13 cellular contexts compared by ENCODE assay signal in genomic region chr2:236733156-236733555, GRCh38.
A peak's percentile ranks its signal among the peaks of the same experiment; 100 is the strongest.
DNase-seq lines count a peak whose midpoint lies in the region; ATAC-seq and TF ChIP-seq lines count a peak whose summit lies in the region.
"Had no signal": no experiment of that assay in that cellular context is flagged by ENCODE, and none has a peak within 500 bp of the region (broad histone marks: within the 10 kb centered on the region; RNA-seq: fewer than 3 reads in every experiment).

No MANE protein-coding gene starts in this region.

- no peak for ATAC-seq in left ventricle myocardium superior
- no peak for ATAC-seq in omental fat pad (ENCODE audit: low FRiP score)

- H2AFZ ChIP-seq in mesenchymal stem cell (ENCODE audit: low read depth, low read length), result no peak overlapping the region

- H3K4me3 ChIP-seq in left ventricle myocardium inferior, result no peak overlapping the region
- H3K4me3 ChIP-seq in mesenchymal stem cell (ENCODE audit: insufficient read depth in 1 of 2, low read depth in 1 of 2, low read length in 2 of 2), result no peak overlapping the region
- no peak overlapping the region for H3K4me3 ChIP-seq in subcutaneous abdominal adipose tissue (ENCODE audit: low read depth in 1 of 5, low read length in 5 of 5)
- H3K4me3 ChIP-seq: BLaER1 treated with 17β-estradiol and CSF1 and Interleukin-3, amounts not matched to agents 10 nM and 100 nM; HAP-1 had no signal

- no peak for TF ChIP-seq CTCF in left ventricle myocardium inferior (IDR thresholded peaks at IDR 0.05; ENCODE audit: borderline replicate concordance)
- no peak for TF ChIP-seq CTCF in omental fat pad (IDR thresholded peaks at IDR 0.05)

- H3K36me3 ChIP-seq in left ventricle myocardium inferior (no peaks in the 10 kb centered on the region), mesenchymal stem cell (ENCODE audit: control insufficient read depth in 1 of 2, insufficient read depth in 2 of 2, low read depth in 1 of 2, low read length in 2 of 2) (no peaks in the 10 kb centered on the region), subcutaneous abdominal adipose tissue (ENCODE audit: control insufficient read depth in 5 of 5, insufficient read depth in 5 of 5, low read length in 5 of 5) (no peaks in the 10 kb centered on the region)
- H3K36me3 ChIP-seq: BLaER1 treated with 17β-estradiol and CSF1 and Interleukin-3, amounts not matched to agents 10 nM and 100 nM; HAP-1 had no signal

- H3K27ac ChIP-seq in left ventricle myocardium inferior (replicated peaks) (peak overlapping the region; percentile 86), mesenchymal stem cell (ENCODE audit: low read length, poor library complexity, severe bottlenecking) (no peak overlapping the region), subcutaneous abdominal adipose tissue (ENCODE audit: low read depth, low read length) (peak overlapping the region; percentile 92)
- H3K27ac ChIP-seq: BLaER1 treated with 17β-estradiol and CSF1 and Interleukin-3, amounts not matched to agents 10 nM and 100 nM had no signal

- intact Hi-C loops in left ventricle myocardium inferior (cut with micrococcal nuclease) (no loop called here), left ventricle myocardium superior (cut with micrococcal nuclease) (loop anchor here (10.0 kb wide), 1 partner anchor 158 kb away; no protein-coding TSS in a partner anchor)

- no peak for DNase-seq in left ventricle myocardium inferior
- DNase-seq in left ventricle myocardium superior, result no peak
- no peak for DNase-seq in mesenchymal stem cell
- DNase-seq in NCI-H82 (lab: John Stamatoyannopoulos, UW), result no peak
- DNase-seq in omental fat pad (ENCODE audit: low spot score), result no peak
- no peak for DNase-seq in NCI-H2227 (lab: John Stamatoyannopoulos, UW; ENCODE audit: unreplicated experiment)
- DNase-seq: ACHN; CD4-positive, CD25-positive, alpha-beta regulatory T cell; DMS53; GF-D8 had no signal

- H2BK120ac ChIP-seq in mesenchymal stem cell (ENCODE audit: low read depth, low read length), result peak overlapping the region; percentile 39

- H4K8ac ChIP-seq in mesenchymal stem cell (ENCODE audit: low read length), result no peak overlapping the region

- H3K27me3 ChIP-seq in left ventricle myocardium inferior (ENCODE audit: low read depth) (no peaks in the 10 kb centered on the region), mesenchymal stem cell (ENCODE audit: control insufficient read depth in 1 of 2, insufficient read depth in 1 of 2, low read length in 2 of 2) (peaks cover 4 to 8% of the 10 kb centered on the region in 2 experiments), subcutaneous abdominal adipose tissue (ENCODE audit: control insufficient read depth in 5 of 5, insufficient read depth in 4 of 5, low read length in 5 of 5) (no peaks in the 10 kb centered on the region)
- H3K27me3 ChIP-seq: BLaER1 treated with 17β-estradiol and CSF1 and Interleukin-3, amounts not matched to agents 10 nM and 100 nM had no signal

- H3K18ac ChIP-seq in mesenchymal stem cell (ENCODE audit: low read depth in 1 of 2, low read length in 2 of 2), result no peak overlapping the region

- H4K91ac ChIP-seq in mesenchymal stem cell (ENCODE audit: low read length), result no peak overlapping the region

- H3K9ac ChIP-seq in mesenchymal stem cell (ENCODE audit: low read length), result peak overlapping the region; percentile 72
- H3K9ac ChIP-seq in subcutaneous abdominal adipose tissue (ENCODE audit: low read length in 5 of 5), result peak overlapping the region in 3 of 5 donors; percentile 6 to 37 (median 7)
- H3K9ac ChIP-seq: BLaER1 treated with 17β-estradiol and CSF1 and Interleukin-3, amounts not matched to agents 10 nM and 100 nM had no signal

- WGBS in mesenchymal stem cell, result 92% methylated on average over 3 of the region's 3 CpGs

- no peak overlapping the region for H2BK12ac ChIP-seq in mesenchymal stem cell (ENCODE audit: low read length in 2 of 2)

- H2BK5ac ChIP-seq in mesenchymal stem cell (ENCODE audit: low read depth, low read length, poor library complexity, severe bottlenecking), result no peak overlapping the region

- H3K14ac ChIP-seq in mesenchymal stem cell (ENCODE audit: low read length in 2 of 2), result no peak overlapping the region

- no peak overlapping the region for H2AK5ac ChIP-seq in mesenchymal stem cell (ENCODE audit: low read length, severe bottlenecking)

- no peaks in the 10 kb centered on the region for H3K9me3 ChIP-seq in left ventricle myocardium inferior (replicated peaks)
- no peaks in the 10 kb centered on the region for H3K9me3 ChIP-seq in mesenchymal stem cell (ENCODE audit: control insufficient read depth, low read length)
- H3K9me3 ChIP-seq in subcutaneous abdominal adipose tissue (ENCODE audit: control insufficient read depth in 5 of 5, low read length in 5 of 5), result no peaks in the 10 kb centered on the region
- H3K9me3 ChIP-seq: HAP-1 had no signal

- H3K23ac ChIP-seq in mesenchymal stem cell (ENCODE audit: low read length in 2 of 2), result no peak overlapping the region

- H3K4me1 ChIP-seq in left ventricle myocardium inferior (peaks cover 35% of the 10 kb centered on the region), mesenchymal stem cell (ENCODE audit: control insufficient read depth, insufficient read depth, low read depth, low read length) (peaks cover 10% of the 10 kb centered on the region), subcutaneous abdominal adipose tissue (ENCODE audit: control insufficient read depth in 5 of 5, insufficient read depth in 5 of 5, low read length in 5 of 5) (peaks cover 10 to 48% (median 26%) of the 10 kb centered on the region in 5 donors)
- H3K4me1 ChIP-seq: HAP-1 had no signal

- no peak overlapping the region for H2BK15ac ChIP-seq in mesenchymal stem cell (ENCODE audit: low read depth, poor library complexity, severe bottlenecking)

- no peak overlapping the region for H3K4ac ChIP-seq in mesenchymal stem cell (ENCODE audit: low read depth in 1 of 2, low read length in 2 of 2)

- H3K79me1 ChIP-seq in mesenchymal stem cell (replicated peaks; ENCODE audit: low read length, poor library complexity, severe bottlenecking), result no peaks in the 10 kb centered on the region

- no peak overlapping the region for H3K4me2 ChIP-seq in mesenchymal stem cell (ENCODE audit: low read length, poor library complexity, severe bottlenecking)
